Comparison of ENCODE assay signal across 1 cellular context in the genomic region with DNA sequence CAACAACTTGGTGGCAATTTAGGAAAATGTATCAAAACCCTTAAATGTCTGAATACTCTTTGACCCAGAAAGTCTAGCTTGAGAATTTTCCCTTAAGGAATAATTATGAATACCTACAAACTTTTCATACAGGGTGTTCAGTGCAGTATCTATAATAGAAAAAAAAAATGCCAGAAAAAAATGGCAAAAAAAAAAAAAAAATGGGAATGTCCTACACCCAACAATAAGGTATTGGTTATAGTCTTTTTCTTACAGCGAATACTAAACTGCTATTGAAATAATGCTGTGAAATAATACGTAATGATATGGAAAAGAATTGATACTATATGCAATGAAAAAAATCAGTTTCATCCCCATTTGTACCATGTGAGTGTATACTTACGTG.
TF ChIP-seq lines count a peak whose summit lies in the region.

No MANE protein-coding gene starts in this region.

TF ChIP-seq in WTC11, 78 proteins besides CTCF, POLR2A, EP300 and RAD21 (continued from another document):
- TF ChIP-seq, protein P1, sequence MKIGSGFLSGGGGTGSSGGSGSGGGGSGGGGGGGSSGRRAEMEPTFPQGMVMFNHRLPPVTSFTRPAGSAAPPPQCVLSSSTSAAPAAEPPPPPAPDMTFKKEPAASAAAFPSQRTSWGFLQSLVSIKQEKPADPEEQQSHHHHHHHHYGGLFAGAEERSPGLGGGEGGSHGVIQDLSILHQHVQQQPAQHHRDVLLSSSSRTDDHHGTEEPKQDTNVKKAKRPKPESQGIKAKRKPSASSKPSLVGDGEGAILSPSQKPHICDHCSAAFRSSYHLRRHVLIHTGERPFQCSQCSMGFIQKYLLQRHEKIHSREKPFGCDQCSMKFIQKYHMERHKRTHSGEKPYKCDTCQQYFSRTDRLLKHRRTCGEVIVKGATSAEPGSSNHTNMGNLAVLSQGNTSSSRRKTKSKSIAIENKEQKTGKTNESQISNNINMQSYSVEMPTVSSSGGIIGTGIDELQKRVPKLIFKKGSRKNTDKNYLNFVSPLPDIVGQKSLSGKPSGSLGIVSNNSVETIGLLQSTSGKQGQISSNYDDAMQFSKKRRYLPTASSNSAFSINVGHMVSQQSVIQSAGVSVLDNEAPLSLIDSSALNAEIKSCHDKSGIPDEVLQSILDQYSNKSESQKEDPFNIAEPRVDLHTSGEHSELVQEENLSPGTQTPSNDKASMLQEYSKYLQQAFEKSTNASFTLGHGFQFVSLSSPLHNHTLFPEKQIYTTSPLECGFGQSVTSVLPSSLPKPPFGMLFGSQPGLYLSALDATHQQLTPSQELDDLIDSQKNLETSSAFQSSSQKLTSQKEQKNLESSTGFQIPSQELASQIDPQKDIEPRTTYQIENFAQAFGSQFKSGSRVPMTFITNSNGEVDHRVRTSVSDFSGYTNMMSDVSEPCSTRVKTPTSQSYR (CRISPR knock-in tag; IDR thresholded peaks at IDR 0.05), result no peak
